Comparison of ENCODE assay signal across 8 cellular contexts in genomic region chr18:47100214-47100831, GRCh38. TPM values are rescaled to one million over a fixed set of nuclear protein-coding genes. Genes with fewer than 3 reads are reported as not detected.
DNase-seq lines count a peak whose midpoint lies in the region; ATAC-seq, FAIRE-seq and TF ChIP-seq lines count a peak whose summit lies in the region.

No MANE protein-coding gene starts in this region.

- no peak overlapping the region for H3K4me3 Mint-ChIP-seq in T-helper 17 cell

- 30 to 37% (median 36%) methylated on average over 12 of the region's 12 CpGs for WGBS in small intestine, 3 donors

- ATAC-seq in T-helper 17 cell (peak; percentile 61), HG03460 (IDR thresholded peaks at IDR 0.05; ENCODE audit: unreplicated experiment) (no peak)

- no peak for FAIRE-seq in small intestine (lab: Jason Lieb, UNC)

- H3K27me3 ChIP-seq in GM06990 (replicated peaks; ENCODE audit: control insufficient read depth, insufficient read depth, low read length) (no peaks in the 10 kb centered on the region), Loucy (ENCODE audit: insufficient read depth, low read length, poor library complexity, severe bottlenecking) (no peaks in the 10 kb centered on the region), small intestine (ENCODE audit: control insufficient read depth in 2 of 2, insufficient read depth in 2 of 2, low read length in 2 of 2) (no peaks in the 10 kb centered on the region)

- H3K9ac ChIP-seq in Loucy (ENCODE audit: low read depth, low read length, poor library complexity, severe bottlenecking) = no peak overlapping the region

- no peaks in the 10 kb centered on the region for H3F3A ChIP-seq in Loucy (ENCODE audit: low read depth)

- peaks cover 2% of the 10 kb centered on the region for H3K4me1 Mint-ChIP-seq in T-helper 17 cell

- H3K4me3 ChIP-seq in GM06990 (replicated peaks; ENCODE audit: low read depth, low read length) (no peak overlapping the region), Loucy (ENCODE audit: low read length, poor library complexity, severe bottlenecking) (no peak overlapping the region), small intestine (ENCODE audit: low read depth in 1 of 2, low read length in 2 of 2) (no peak overlapping the region)

- no peaks in the 10 kb centered on the region for H3K4me1 ChIP-seq in Loucy (ENCODE audit: insufficient read depth, low read length, poor library complexity, severe bottlenecking)
- no peaks in the 10 kb centered on the region for H3K4me1 ChIP-seq in small intestine (ENCODE audit: control insufficient read depth in 2 of 2, insufficient read depth in 1 of 2, low read depth in 1 of 2, low read length in 1 of 2)

- no peaks in the 10 kb centered on the region for H4K20me1 ChIP-seq in Loucy (ENCODE audit: insufficient read depth, low read length, poor library complexity, severe bottlenecking)

- no peak overlapping the region for H2AFZ ChIP-seq in Loucy (ENCODE audit: low read length)

- no peak overlapping the region for H3K4me2 ChIP-seq in Loucy (ENCODE audit: low read depth, low read length, poor library complexity, severe bottlenecking)

- no peaks in the 10 kb centered on the region for H3K27me3 Mint-ChIP-seq in T-helper 17 cell

- no peak overlapping the region for H3K27ac ChIP-seq in small intestine (ENCODE audit: low read depth in 1 of 2, low read length in 1 of 2)

- no peak overlapping the region for H3K27ac Mint-ChIP-seq in T-helper 17 cell

- H3K9me3 ChIP-seq in Loucy (ENCODE audit: insufficient read depth, low read depth, low read length) (no peaks in the 10 kb centered on the region), T-helper 17 cell (ENCODE audit: control insufficient read depth, low read length, poor library complexity, severe bottlenecking) (no peaks in the 10 kb centered on the region), small intestine (ENCODE audit: control insufficient read depth, low read depth) (no peaks in the 10 kb centered on the region)

- TF ChIP-seq CTCF in GM06990 (IDR thresholded peaks at IDR 0.05; ENCODE audit: insufficient read depth, low read length, poor library complexity, severe bottlenecking) (peak; percentile 77), Loucy (conservative IDR thresholded peaks at IDR 0.05; ENCODE audit: low read length) (peak; percentile 88)

- H3K36me3 ChIP-seq in GM06990 (ENCODE audit: control insufficient read depth, insufficient read depth, low read length) (no peaks in the 10 kb centered on the region), Loucy (ENCODE audit: insufficient read depth, low read length) (no peaks in the 10 kb centered on the region; the same call in 1 of the 2 replicates), small intestine (ENCODE audit: control insufficient read depth in 2 of 2, insufficient read depth in 2 of 2, low read length in 2 of 2) (peaks cover 0 to 6% of the 10 kb centered on the region in 2 donors)

- H3K79me2 ChIP-seq in Loucy (ENCODE audit: insufficient read depth, low read length) = no peaks in the 10 kb centered on the region

- DNase-seq in GM06990 (ENCODE audit: extremely low read depth, insufficient read length) = no peak
- DNase-seq in T-helper 17 cell = peak; percentile 26 to 55 (median 33)
- peak in 46 of 58 donors; percentile 3 to 60 (median 27) for DNase-seq in anterior cingulate cortex (lab: John Stamatoyannopoulos, UW)
- peak; percentile 26 for DNase-seq in hepatic stellate cell (ENCODE audit: low spot score)
- DNase-seq in small intestine = peak; percentile 54
- DNase-seq in MV-4-11 (lab: John Stamatoyannopoulos, UW) = no peak

- no peaks in the 10 kb centered on the region for H3K9me2 ChIP-seq in Loucy (replicated peaks; ENCODE audit: low read depth, low read length)

- H3K36me3 Mint-ChIP-seq in T-helper 17 cell (ENCODE audit: low read depth) = peaks cover 10% of the 10 kb centered on the region

RNA-seq across cellular contexts. Expression of gene HDHD2, which starts 50.0 kb away (rescaled TPM):
- 10 to 100 TPM; 16.6 to 23.5 TPM for total RNA-seq in T-helper 17 cell
- 10 to 100 TPM; 16.5 to 26.7 (median 21.9) TPM for polyA plus RNA-seq in small intestine

Comparison
In these comparisons a context has a peak if more than half of its experiments do, and no peak if none do; other contexts are left out.
1. DNase-seq: peak in T-helper 17 cell (3 of 3), anterior cingulate cortex (46 of 58), hepatic stellate cell (single experiment) and small intestine (single experiment); none in GM06990 (single experiment) and MV-4-11 (single experiment).